ENCODE assay signal across 8 cellular contexts in genomic region chr19:53520547-53521372, GRCh38. TPM values are rescaled to one million over a fixed set of nuclear protein-coding genes. Genes with fewer than 3 reads are reported as not detected.
DNase-seq lines count a peak whose midpoint lies in the region; ATAC-seq, FAIRE-seq and TF ChIP-seq lines count a peak whose summit lies in the region.

No MANE protein-coding gene starts in this region.

- TF ChIP-seq CTCF in fibroblast of the aortic adventitia (IDR thresholded peaks at IDR 0.05; ENCODE audit: insufficient read depth, low read length), result no peak

- H3K4me3 ChIP-seq in fibroblast of the aortic adventitia (ENCODE audit: low read depth, low read length), result peak overlapping the region; percentile 92

- H3K4me1 Mint-ChIP-seq in natural killer cell treated with Interleukin-12 subunit alpha and Interleukin-12 subunit beta and Interleukin-15 and Interleukin-18, amount 100 ng/mL, for 72 hours (ENCODE audit: low read depth in 2 of 2), result peaks cover 22% of the 10 kb centered on the region in 2 donors

- H3K9me3 Mint-ChIP-seq in natural killer cell treated with Interleukin-12 subunit alpha and Interleukin-12 subunit beta and Interleukin-15 and Interleukin-18, amount 100 ng/mL, for 72 hours, result peaks cover 20% of the 10 kb centered on the region

- H3K27ac Mint-ChIP-seq in natural killer cell treated with Interleukin-12 subunit alpha and Interleukin-12 subunit beta and Interleukin-15 and Interleukin-18, amount 100 ng/mL, for 72 hours, result peak overlapping the region; percentile 94 to 95

- peaks cover 40% of the 10 kb centered on the region for H3K36me3 Mint-ChIP-seq in natural killer cell treated with Interleukin-12 subunit alpha and Interleukin-12 subunit beta and Interleukin-15 and Interleukin-18, amount 100 ng/mL, for 72 hours

- H3K27me3 Mint-ChIP-seq in natural killer cell treated with Interleukin-12 subunit alpha and Interleukin-12 subunit beta and Interleukin-15 and Interleukin-18, amount 100 ng/mL, for 72 hours, result no peaks in the 10 kb centered on the region

- DNase-seq in DMS 273 (lab: John Stamatoyannopoulos, UW; ENCODE audit: unreplicated experiment), result peak; percentile 99
- DNase-seq in HuH-7 (ENCODE audit: low spot score), result peak; percentile 66
- DNase-seq in RCC 7860 (ENCODE audit: low spot score), result peak; percentile 78
- peak; percentile 80 for DNase-seq in activated T-helper 9 cell treated with anti-CD3 and anti-CD28 coated beads, Interleukin-2, amount 50 U/mL, for 16 hours (ENCODE audit: low read depth)
- DNase-seq in fibroblast of the aortic adventitia (ENCODE audit: low read depth), result peak; percentile 99
- peak; percentile 93 for DNase-seq in natural killer cell treated with Interleukin-12 subunit alpha and Interleukin-12 subunit beta and Interleukin-15 and Interleukin-18, amount 100 ng/mL, for 72 hours (ENCODE audit: low spot score)
- peak; percentile 89 for DNase-seq in stimulated activated naive CD4-positive, alpha-beta T cell treated with Interleukin-2 at 50 U/mL for 16 hours (lab: John Stamatoyannopoulos, UW)

- ATAC-seq in GM21447 (IDR thresholded peaks at IDR 0.05; ENCODE audit: unreplicated experiment), result peak; percentile 98
- peak; percentile 100 for ATAC-seq in natural killer cell treated with Interleukin-12 subunit alpha and Interleukin-12 subunit beta and Interleukin-15 and Interleukin-18, amount 100 ng/mL, for 72 hours

- H3K4me3 Mint-ChIP-seq in natural killer cell treated with Interleukin-12 subunit alpha and Interleukin-12 subunit beta and Interleukin-15 and Interleukin-18, amount 100 ng/mL, for 72 hours, result peak overlapping the region; percentile 100

- FAIRE-seq in RCC 7860 (lab: Jason Lieb, UNC), result peak; percentile 76

RNA-seq across cellular contexts. Expression of gene ZNF331, which starts 17.2 kb away (rescaled TPM):
- 10.6 and 11.4 TPM in 2 replicates for total RNA-seq in fibroblast of the aortic adventitia (ENCODE audit: low replicate concordance)
- total RNA-seq in natural killer cell treated with Interleukin-12 subunit alpha and Interleukin-12 subunit beta and Interleukin-15 and Interleukin-18, amount 100 ng/mL, for 72 hours, result 10 to 100 TPM; 12.0 to 15.1 TPM

RNA-seq across cellular contexts. Expression of gene ZNF813, which starts 53.2 kb away (rescaled TPM):
- total RNA-seq in fibroblast of the aortic adventitia (ENCODE audit: low replicate concordance), result 2.5 and 4.0 TPM in 2 replicates
- 1 to 10 TPM; 3.9 to 6.2 TPM for total RNA-seq in natural killer cell treated with Interleukin-12 subunit alpha and Interleukin-12 subunit beta and Interleukin-15 and Interleukin-18, amount 100 ng/mL, for 72 hours

Comparison
In these comparisons a context has a peak if more than half of its experiments do, and no peak if none do; other contexts are left out.
1. Peak in every context shown above with its lines: DNase-seq, ATAC-seq and H3K4me3 ChIP-seq.